Comparison of ENCODE assay signal across 1 cellular context in genomic region chr11:6931146-6931713, GRCh38.
TF ChIP-seq lines count a peak whose summit lies in the region.

No MANE protein-coding gene starts in this region.

TF ChIP-seq in K562, 482 proteins besides CTCF, POLR2A, EP300 and RAD21:
- TF ChIP-seq CEBPG (CRISPR knock-in tag; IDR thresholded peaks at IDR 0.05) (no peak), CEBPG (tag; conservative IDR thresholded peaks at IDR 0.05 in 1 of 2, IDR thresholded peaks at IDR 0.05 in 1 of 2) (peak; percentile 39 to 87; a peak in 3 of 4 replicates), TFAP4 (CRISPR knock-in tag; IDR thresholded peaks at IDR 0.05; ENCODE audit: borderline replicate concordance) (no peak), CEBPB (tag; IDR thresholded peaks at IDR 0.05) (peak; percentile 85)
TF ChIP-seq in K562: peak in this region for 2.
